Comparison of ENCODE assay signal across 9 cellular contexts in genomic region chr1:14850563-14850962, GRCh38.
A peak's percentile ranks its signal among the peaks of the same experiment; 100 is the strongest.
DNase-seq lines count a peak whose midpoint lies in the region; ATAC-seq, FAIRE-seq and TF ChIP-seq lines count a peak whose summit lies in the region.
"Had no signal": no experiment of that assay in that cellular context is flagged by ENCODE, and none has a peak within 500 bp of the region (broad histone marks: within the 10 kb centered on the region; RNA-seq: fewer than 3 reads in every experiment).

No MANE protein-coding gene starts in this region.

- DNase-seq in A172 (ENCODE audit: low spot score), result peak; percentile 14
- no peak for DNase-seq in GM10266 (ENCODE audit: extremely low spot score)
- DNase-seq in NCI-H510A (lab: John Stamatoyannopoulos, UW), result peak; percentile 30
- DNase-seq in frontal cortex (ENCODE audit: low spot score in 2 of 2), result no peak
- no peak for DNase-seq in EL
- DNase-seq in amygdala (lab: John Stamatoyannopoulos, UW), result no peak
- DNase-seq in SKM-1 (lab: John Stamatoyannopoulos, UW; ENCODE audit: unreplicated experiment), result no peak
- DNase-seq: T1000 had no signal

- peak; percentile 20 for TF ChIP-seq CTCF in GM10266 (IDR thresholded peaks at IDR 0.05; ENCODE audit: control insufficient read depth, insufficient read depth, low read depth, missing control alignments)

- no peak for FAIRE-seq in frontal cortex (lab: Jason Lieb, UNC)

- peak; percentile 76 for ATAC-seq in esophagus mucosa

Comparison
In these comparisons a context has a peak if more than half of its experiments do, and no peak if none do; other contexts are left out.
1. DNase-seq: peak in A172 (single experiment) and NCI-H510A (single experiment); none in GM10266 (single experiment), frontal cortex (0 of 2), EL (single experiment), amygdala (0 of 56) and SKM-1 (single experiment).